Comparison of ENCODE assay signal across 8 cellular contexts in genomic region chr21:32771134-32771523, GRCh38. TPM values are rescaled to one million over a fixed set of nuclear protein-coding genes. Genes with fewer than 3 reads are reported as not detected.
DNase-seq lines count a peak whose midpoint lies in the region; ATAC-seq and TF ChIP-seq lines count a peak whose summit lies in the region.

No MANE protein-coding gene starts in this region.

- H3K27ac Mint-ChIP-seq in activated T-helper 2 cell treated with anti-CD3 and anti-CD28 coated beads, Interferon-gamma antibody, Interleukin-2, Interleukin-4, amounts not matched to agents 10 μg/mL and 5 μg/mL and 100 μg/mL, durations not matched to agents 14 hours and 24 hours and 36 hours: peak overlapping the region; percentile 91

- peak; percentile 25 to 31 for DNase-seq in AML-193 (lab: John Stamatoyannopoulos, UW)
- peak; percentile 47 for DNase-seq in NOMO-1 treated with dmso at 0.1 percent for 144 hours (lab: John Stamatoyannopoulos, UW; ENCODE audit: unreplicated experiment)
- DNase-seq in activated T-helper 2 cell treated with anti-CD3 and anti-CD28 coated beads, Interferon-gamma antibody, Interleukin-2, Interleukin-4, amounts not matched to agents 10 μg/mL and 5 μg/mL and 100 μg/mL, durations not matched to agents 14 hours and 24 hours and 36 hours (ENCODE audit: low spot score): no peak
- DNase-seq in omental fat pad (ENCODE audit: low spot score): no peak
- DNase-seq in NCI-H1694 treated with DMSO at 0.1 percent for 48 hours (lab: John Stamatoyannopoulos, UW): no peak

- peak overlapping the region; percentile 73 to 96 (median 94) for H3K27ac ChIP-seq in gastroesophageal sphincter

- peaks cover 48% of the 10 kb centered on the region for H3K4me1 Mint-ChIP-seq in activated T-helper 2 cell treated with anti-CD3 and anti-CD28 coated beads, Interferon-gamma antibody, Interleukin-2, Interleukin-4, amounts not matched to agents 10 μg/mL and 5 μg/mL and 100 μg/mL, durations not matched to agents 14 hours and 24 hours and 36 hours (ENCODE audit: low read depth)

- no peak for TF ChIP-seq EP300 in gastroesophageal sphincter (IDR thresholded peaks at IDR 0.05)

- peaks cover 0 to 9% of the 10 kb centered on the region in 2 donors for H3K36me3 ChIP-seq in gastroesophageal sphincter

- intact Hi-C loops in activated T-helper 2 cell treated with anti-CD3 and anti-CD28 coated beads, Interferon-gamma antibody, Interleukin-2, Interleukin-4, amounts not matched to agents 10 μg/mL and 5 μg/mL and 100 μg/mL, durations not matched to agents 14 hours and 24 hours and 36 hours (cut with micrococcal nuclease): loop anchor here (2.0 to 5.0 kb wide), 6 partner anchors 56 to 871 kb away; partner anchors contain the start of genes CFAP298, CRYZL1, EVA1C and ITSN1

- peak overlapping the region; percentile 71 to 89 for H3K4me3 ChIP-seq in gastroesophageal sphincter

- no CpG with 5 or more reads among the region's 48 CpGs for WGBS in gastroesophageal sphincter (ENCODE audit: low coverage in 1 of 2), 2 donors

- peaks cover 12 to 53% (median 13%) of the 10 kb centered on the region in 3 donors for H3K4me1 ChIP-seq in gastroesophageal sphincter

- no peak for TF ChIP-seq CTCF in gastroesophageal sphincter (IDR thresholded peaks at IDR 0.05)
- TF ChIP-seq CTCF in omental fat pad (IDR thresholded peaks at IDR 0.05): no peak

- ATAC-seq in GM18517 (IDR thresholded peaks at IDR 0.05; ENCODE audit: unreplicated experiment): peak; percentile 30
- peak; percentile 41 for ATAC-seq in HG02981 (IDR thresholded peaks at IDR 0.05; ENCODE audit: unreplicated experiment)
- ATAC-seq in gastroesophageal sphincter: peak; percentile 52
- ATAC-seq in omental fat pad (ENCODE audit: low FRiP score): peak; percentile 49

- H3K27me3 ChIP-seq in gastroesophageal sphincter: no peaks in the 10 kb centered on the region

- no peaks in the 10 kb centered on the region for H3K9me3 ChIP-seq in gastroesophageal sphincter

- peak overlapping the region; percentile 99 for H3K4me3 Mint-ChIP-seq in activated T-helper 2 cell treated with anti-CD3 and anti-CD28 coated beads, Interferon-gamma antibody, Interleukin-2, Interleukin-4, amounts not matched to agents 10 μg/mL and 5 μg/mL and 100 μg/mL, durations not matched to agents 14 hours and 24 hours and 36 hours (ENCODE audit: low read depth)

- TF ChIP-seq POLR2A in gastroesophageal sphincter (IDR thresholded peaks at IDR 0.05): no peak

- peaks cover 8% of the 10 kb centered on the region for H3K9me3 Mint-ChIP-seq in activated T-helper 2 cell treated with anti-CD3 and anti-CD28 coated beads, Interferon-gamma antibody, Interleukin-2, Interleukin-4, amounts not matched to agents 10 μg/mL and 5 μg/mL and 100 μg/mL, durations not matched to agents 14 hours and 24 hours and 36 hours

- no peaks in the 10 kb centered on the region for H3K27me3 Mint-ChIP-seq in activated T-helper 2 cell treated with anti-CD3 and anti-CD28 coated beads, Interferon-gamma antibody, Interleukin-2, Interleukin-4, amounts not matched to agents 10 μg/mL and 5 μg/mL and 100 μg/mL, durations not matched to agents 14 hours and 24 hours and 36 hours (ENCODE audit: low read depth)

- H3K36me3 Mint-ChIP-seq in activated T-helper 2 cell treated with anti-CD3 and anti-CD28 coated beads, Interferon-gamma antibody, Interleukin-2, Interleukin-4, amounts not matched to agents 10 μg/mL and 5 μg/mL and 100 μg/mL, durations not matched to agents 14 hours and 24 hours and 36 hours (ENCODE audit: low read depth): peaks cover 48% of the 10 kb centered on the region

RNA-seq across cellular contexts. Expression of gene PAXBP1, which starts 0.4 kb away (rescaled TPM):
- total RNA-seq in activated T-helper 2 cell treated with anti-CD3 and anti-CD28 coated beads, Interferon-gamma antibody, Interleukin-2, Interleukin-4, amounts not matched to agents 10 μg/mL and 5 μg/mL and 100 μg/mL, durations not matched to agents 14 hours and 24 hours and 36 hours: 65.7 and 66.5 TPM in 2 replicates
- total RNA-seq in gastroesophageal sphincter (10 to 100 TPM; 21.0 to 49.8 (median 33.9) TPM), omental fat pad (10 to 100 TPM; 27.8 to 56.0 (median 38.3) TPM)

RNA-seq across cellular contexts. Expression of gene SYNJ1, which starts 43.3 kb away (rescaled TPM):
- total RNA-seq in activated T-helper 2 cell treated with anti-CD3 and anti-CD28 coated beads, Interferon-gamma antibody, Interleukin-2, Interleukin-4, amounts not matched to agents 10 μg/mL and 5 μg/mL and 100 μg/mL, durations not matched to agents 14 hours and 24 hours and 36 hours: 11.8 and 16.5 TPM in 2 replicates
- 10 to 100 TPM in 2 of 4 donors, 1 to 10 TPM in 2; 8.8 to 12.4 (median 10.2) TPM for total RNA-seq in gastroesophageal sphincter
- 10 to 100 TPM in 2 of 4 donors, 1 to 10 TPM in 2; 7.5 to 22.1 (median 9.9) TPM for total RNA-seq in omental fat pad

Comparison
In these comparisons a context has a peak if more than half of its experiments do, and no peak if none do; other contexts are left out.
1. DNase-seq: peak in AML-193 (2 of 2) and NOMO-1 treated with dmso at 0.1 percent for 144 hours (single experiment); none in activated T-helper 2 cell treated with anti-CD3 and anti-CD28 coated beads, Interferon-gamma antibody, Interleukin-2, Interleukin-4, amounts not matched to agents 10 μg/mL and 5 μg/mL and 100 μg/mL, durations not matched to agents 14 hours and 24 hours and 36 hours (single experiment), omental fat pad (single experiment) and NCI-H1694 treated with DMSO at 0.1 percent for 48 hours (single experiment).
2. Peak in every context shown above with its lines, with median percentiles within 50 percentile points of each other: ATAC-seq.